ENCODE assay signal across 16 cellular contexts in genomic region chr11:49102356-49102755, GRCh38. TPM values are rescaled to one million over a fixed set of nuclear protein-coding genes. Genes with fewer than 3 reads are reported as not detected.
"Had no signal": no experiment of that assay in that cellular context is flagged by ENCODE, and none has a peak within 500 bp of the region (broad histone marks: within the 10 kb centered on the region; RNA-seq: fewer than 3 reads in every experiment).

No MANE protein-coding gene starts in this region.

RNA-seq across cellular contexts. Expression of gene TRIM64C, which starts 43.4 kb away (rescaled TPM):
- total RNA-seq: activated CD4-positive, alpha-beta memory T cell treated with anti-CD3 and anti-CD28 coated beads, Interleukin-2, amount 10 ng/mL, durations not matched to agents 7 days and 5 days; activated CD4-positive, alpha-beta T cell treated with anti-CD3 and anti-CD28 coated beads for 36 hours; activated CD4-positive, alpha-beta T cell treated with anti-CD3 and anti-CD28 coated beads, Interleukin-2, amount 10 ng/mL, durations not matched to agents 7 days and 5 days; activated CD8-positive, alpha-beta memory T cell treated with anti-CD3 and anti-CD28 coated beads, Interleukin-2, amount 10 ng/mL, durations not matched to agents 7 days and 5 days; activated CD8-positive, alpha-beta T cell treated with anti-CD3 and anti-CD28 coated beads, Interleukin-2, amount 10 ng/mL, durations not matched to agents 7 days and 5 days; activated naive CD8-positive, alpha-beta T cell treated with anti-CD3 and anti-CD28 coated beads, Interleukin-2, amount 10 ng/mL, durations not matched to agents 7 days and 5 days; activated T-helper 2 cell treated with anti-CD3 and anti-CD28 coated beads, Interferon-gamma antibody, Interleukin-2, Interleukin-4, amounts not matched to agents 10 μg/mL and 5 μg/mL and 100 μg/mL, durations not matched to agents 14 hours and 24 hours and 36 hours; ascending aorta; bronchial epithelial cell; cardiac muscle cell; T-cell; T-helper 1 cell treated with Interleukin-12 subunit alpha and Interleukin-12 subunit beta and Interleukin-4 antibody, amounts not matched to agents 30 ng/mL and 1 ng/mL, for 36 hours; T-helper 17 cell; T-helper 2 cell treated with Interferon-gamma antibody and Interleukin-4, amounts not matched to agents 100 ng/mL and 5 ng/mL, for 36 hours; WTC11 had no signal
- polyA plus RNA-seq: adipose tissue, cardiac muscle cell had no signal
